ENCODE assay signal across 14 cellular contexts in genomic region chr7:55420535-55420934, GRCh38. TPM values are rescaled to one million over a fixed set of nuclear protein-coding genes. Genes with fewer than 3 reads are reported as not detected.
DNase-seq lines count a peak whose midpoint lies in the region; ATAC-seq and TF ChIP-seq lines count a peak whose summit lies in the region.
"Had no signal": no experiment of that assay in that cellular context is flagged by ENCODE, and none has a peak within 500 bp of the region (broad histone marks: within the 10 kb centered on the region; RNA-seq: fewer than 3 reads in every experiment).

No MANE protein-coding gene starts in this region.

- peaks cover 14% of the 10 kb centered on the region for H3K4me1 ChIP-seq in SJCRH30
- peaks cover 0 to 7% (median 0%) of the 10 kb centered on the region in 4 donors for H3K4me1 ChIP-seq in tibial nerve
- no peaks in the 10 kb centered on the region for H3K4me1 ChIP-seq in Peyer's patch
- H3K4me1 ChIP-seq: lower lobe of right lung, tibial artery had no signal

- DNase-seq in NCI-H1417 (lab: John Stamatoyannopoulos, UW) (peak in 2 of 3 experiments; percentile 13 to 65), NCI-H1417 treated with DMSO at 0.1 percent for 48 hours (lab: John Stamatoyannopoulos, UW) (no peak), SJCRH30 (peak; percentile 35 to 57), fibroblast of peridontal ligament (ENCODE audit: extremely low read depth) (peak; percentile 43), tibial nerve (ENCODE audit: low spot score in 2 of 2) (no peak), T-helper 2 cell (no peak), Peyer's patch (no peak)
- DNase-seq: hippocampal formation, lower lobe of right lung, NCI-H2171, occipital lobe, tibial artery had no signal

- 20 to 31% methylated on average over 3 of the region's 3 CpGs for WGBS in tibial nerve, 2 donors

- ATAC-seq in HG03520 (IDR thresholded peaks at IDR 0.05; ENCODE audit: unreplicated experiment) = no peak
- ATAC-seq: lower lobe of right lung had no signal

- peaks cover 5% of the 10 kb centered on the region; the same call in 1 of the 2 replicates for H3K36me3 ChIP-seq in SJCRH30
- peaks cover 0 to 16% (median 6%) of the 10 kb centered on the region in 3 donors for H3K36me3 ChIP-seq in tibial nerve
- H3K36me3 ChIP-seq in Peyer's patch = peaks cover 0 to 5% (median 0%) of the 10 kb centered on the region in 3 donors

- TF ChIP-seq POLR2A in tibial nerve (IDR thresholded peaks at IDR 0.05) = no peak
- no peak for TF ChIP-seq POLR2A in Peyer's patch (IDR thresholded peaks at IDR 0.05)

- TF ChIP-seq EP300 in tibial nerve (IDR thresholded peaks at IDR 0.05) = no peak

- H3K9me3 ChIP-seq in SJCRH30 (replicated peaks) = no peaks in the 10 kb centered on the region
- no peaks in the 10 kb centered on the region for H3K9me3 ChIP-seq in tibial nerve
- H3K9me3 ChIP-seq in Peyer's patch = no peaks in the 10 kb centered on the region
- H3K9me3 ChIP-seq: lower lobe of right lung, tibial artery had no signal

- no peak overlapping the region; the same call in 1 of the 2 replicates for H3K27ac ChIP-seq in SJCRH30
- H3K27ac ChIP-seq in tibial nerve = no peak overlapping the region
- H3K27ac ChIP-seq in Peyer's patch = no peak overlapping the region
- H3K27ac ChIP-seq: KMS-11, lower lobe of right lung, tibial artery had no signal

- H3K4me3 ChIP-seq in SJCRH30 (no peak overlapping the region), tibial nerve (no peak overlapping the region), Peyer's patch (no peak overlapping the region)
- H3K4me3 ChIP-seq: lower lobe of right lung, tibial artery had no signal

- H3K27me3 ChIP-seq in SJCRH30 (no peaks in the 10 kb centered on the region), tibial nerve (no peaks in the 10 kb centered on the region), Peyer's patch (no peaks in the 10 kb centered on the region)
- H3K27me3 ChIP-seq: tibial artery had no signal

- TF ChIP-seq CTCF in tibial nerve (IDR thresholded peaks at IDR 0.05) (no peak), Peyer's patch (IDR thresholded peaks at IDR 0.05) (no peak)

RNA-seq across cellular contexts. Expression of gene LANCL2, which starts 55.4 kb away (rescaled TPM):
- total RNA-seq in SJCRH30 (2014; rRNA removed; shearing (Covaris generic)) = 23.4 and 28.0 TPM in 2 replicates
- 10 to 100 TPM in 2 of 4 donors, 1 to 10 TPM in 2; 6.6 to 17.9 (median 12.6) TPM for total RNA-seq in tibial nerve
- 10 to 100 TPM; 16.9 to 59.3 (median 34.5) TPM for total RNA-seq in Peyer's patch

Comparison
In these comparisons a context has a peak if more than half of its experiments do, and no peak if none do; other contexts are left out.
1. DNase-seq: peak in NCI-H1417 (2 of 3), SJCRH30 (2 of 2) and fibroblast of peridontal ligament (single experiment); none in NCI-H1417 treated with DMSO at 0.1 percent for 48 hours (single experiment), tibial nerve (0 of 2), T-helper 2 cell (0 of 5) and Peyer's patch (0 of 3).